8 cellular contexts compared by ENCODE assay signal in the genomic region with DNA sequence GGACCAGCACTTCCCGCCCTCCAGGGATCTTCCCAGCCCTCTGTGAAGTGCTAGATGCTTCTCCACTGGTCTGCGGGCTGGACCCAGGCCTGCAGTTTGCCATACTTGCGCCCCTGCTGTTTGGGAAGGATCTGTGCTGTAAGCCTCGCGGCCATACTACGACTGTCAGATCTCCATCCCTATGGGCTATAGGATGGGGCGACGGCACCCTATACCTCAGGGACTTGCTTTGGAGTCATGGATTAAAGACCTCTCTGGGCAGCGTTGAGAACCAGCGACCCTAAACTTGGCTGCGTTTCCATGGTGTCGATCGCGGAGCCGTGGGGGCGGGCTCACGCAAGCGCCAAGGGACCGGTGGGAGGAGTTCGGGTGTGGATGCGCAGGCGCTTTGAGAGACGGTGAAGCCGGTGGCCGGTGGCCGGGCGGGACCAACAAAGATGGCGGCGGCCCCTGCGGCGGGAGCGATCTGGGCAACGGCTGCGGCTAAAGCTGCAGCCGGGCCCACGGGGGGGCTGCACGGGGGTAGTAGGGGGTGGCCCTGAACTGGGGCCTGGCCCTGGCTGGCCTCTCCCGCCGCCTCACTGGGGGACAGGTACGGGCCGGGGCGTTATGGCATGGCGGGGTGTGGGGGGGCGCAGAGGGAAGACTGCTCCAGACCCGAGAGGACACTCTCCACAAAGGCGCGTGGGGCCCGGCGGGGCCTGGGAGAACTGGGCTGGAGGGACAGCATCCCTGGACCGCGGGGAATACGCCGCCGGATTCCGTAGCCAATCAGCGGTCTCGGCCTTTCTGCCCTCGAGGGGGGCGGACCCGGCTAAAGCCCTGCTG. TPM values are rescaled to one million over a fixed set of nuclear protein-coding genes. Genes with fewer than 3 reads are reported as not detected.
DNase-seq lines count a peak whose midpoint lies in the region; ATAC-seq and TF ChIP-seq lines count a peak whose summit lies in the region.

A gene with protein sequence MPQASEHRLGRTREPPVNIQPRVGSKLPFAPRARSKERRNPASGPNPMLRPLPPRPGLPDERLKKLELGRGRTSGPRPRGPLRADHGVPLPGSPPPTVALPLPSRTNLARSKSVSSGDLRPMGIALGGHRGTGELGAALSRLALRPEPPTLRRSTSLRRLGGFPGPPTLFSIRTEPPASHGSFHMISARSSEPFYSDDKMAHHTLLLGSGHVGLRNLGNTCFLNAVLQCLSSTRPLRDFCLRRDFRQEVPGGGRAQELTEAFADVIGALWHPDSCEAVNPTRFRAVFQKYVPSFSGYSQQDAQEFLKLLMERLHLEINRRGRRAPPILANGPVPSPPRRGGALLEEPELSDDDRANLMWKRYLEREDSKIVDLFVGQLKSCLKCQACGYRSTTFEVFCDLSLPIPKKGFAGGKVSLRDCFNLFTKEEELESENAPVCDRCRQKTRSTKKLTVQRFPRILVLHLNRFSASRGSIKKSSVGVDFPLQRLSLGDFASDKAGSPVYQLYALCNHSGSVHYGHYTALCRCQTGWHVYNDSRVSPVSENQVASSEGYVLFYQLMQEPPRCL (plus strand): TSS at position 414 of the 828 bp plus-strand sequence. CDS start 1,141 bp downstream, outside the sequence.

- CTCF ChIA-PET in BJ (lab: Yijun Ruan, JAX) = interaction anchor here (2.2 kb wide), 1 partner anchor 132 kb away, joined by 4 read pairs; no protein-coding TSS in a partner anchor

- ATAC-seq in GM19324 (IDR thresholded peaks at IDR 0.05; ENCODE audit: low FRiP score, unreplicated experiment) = peak; percentile 86
- ATAC-seq in HG03469 (IDR thresholded peaks at IDR 0.05; ENCODE audit: unreplicated experiment) = peak; percentile 64
- ATAC-seq in left colon = peak; percentile 96

- POLR2A ChIA-PET in BJ (lab: Charles Lee) = no interaction called here

- no peaks in the 10 kb centered on the region for H3K27me3 ChIP-seq in BJ (ENCODE audit: control insufficient read depth, insufficient read depth, low read length)

- peak within 1 kb of the TSS; percentile 84 for H3K4me3 ChIP-seq in BJ (ENCODE audit: low read depth, low read length)

- intact Hi-C loops in left colon (cut with DNase I, micrococcal nuclease) = no loop called here

- TF ChIP-seq CTCF in BJ (IDR thresholded peaks at IDR 0.05; ENCODE audit: insufficient read depth, low read depth, low read length) = peak; percentile 66

- DNase-seq in BJ (ENCODE audit: low read depth) (no peak), NCI-H526 treated with DMSO at 0.1 percent for 48 hours (lab: John Stamatoyannopoulos, UW) (peak; percentile 94), left colon (peak; percentile 90 to 95)
- peak; percentile 94 for DNase-seq in activated CD4-positive, alpha-beta T cell treated with anti-CD3 and anti-CD28 coated beads for 48 hours
- peak; percentile 91 for DNase-seq in stimulated activated CD4-positive, alpha-beta T cell treated with anti-CD3 and anti-CD28 coated beads, Interleukin-1b, Interleukin-23, amount 100 ng/mL, for 48 hours

- H3K27ac ChIP-seq in cingulate gyrus (ENCODE audit: low read depth, low read length) = peak within 1 kb of the TSS; percentile 97

- peaks cover 11% of the 10 kb centered on the region for H3K36me3 ChIP-seq in BJ (ENCODE audit: control insufficient read depth, insufficient read depth, low read length)

RNA-seq across cellular contexts. Expression of the gene that starts here (rescaled TPM):
- 13.5 and 19.3 TPM in 2 replicates for polyA plus RNA-seq in BJ (2011; rRNA removed)
- polyA minus RNA-seq in BJ (2011; rRNA and poly(A)+ RNA removed) = 9.7 and 14.4 TPM in 2 replicates
- 10 to 100 TPM; 19.7 to 24.0 TPM for total RNA-seq in left colon
